Comparison of ENCODE assay signal across 8 cellular contexts in genomic region chr7:47253650-47254080, GRCh38.
DNase-seq lines count a peak whose midpoint lies in the region; ATAC-seq, FAIRE-seq and TF ChIP-seq lines count a peak whose summit lies in the region.

No MANE protein-coding gene starts in this region.

- no peaks in the 10 kb centered on the region for H3K27me3 ChIP-seq in breast epithelium

- H3K4me1 ChIP-seq in breast epithelium, result peaks cover 0 to 5% of the 10 kb centered on the region in 2 donors

- TF ChIP-seq POLR2A in breast epithelium (IDR thresholded peaks at IDR 0.05), result no peak

- ATAC-seq in HG02588 (IDR thresholded peaks at IDR 0.05; ENCODE audit: unreplicated experiment), result peak; percentile 39

- DNase-seq in NCI-H82 (lab: John Stamatoyannopoulos, UW) (peak; percentile 44), NCI-H82 treated with DMSO at 0.1 percent for 48 hours (lab: John Stamatoyannopoulos, UW; ENCODE audit: unreplicated experiment) (no peak), NCI-H69 (lab: John Stamatoyannopoulos, UW) (peak; percentile 51), breast epithelium (ENCODE audit: low spot score in 2 of 2) (no peak), NCI-H1436 (lab: John Stamatoyannopoulos, UW) (no peak)

- peak; percentile 33 for FAIRE-seq in islet of Langerhans (lab: Jason Lieb, UNC)

- no peaks in the 10 kb centered on the region for H3K9me3 ChIP-seq in breast epithelium

- intact Hi-C loops in breast epithelium (cut with DNase I; ENCODE audit: low total_unique reads), result no loop called here

- peak overlapping the region; percentile 84 to 91 for H3K27ac ChIP-seq in breast epithelium
- peak overlapping the region in 15 of 21 experiments; percentile 3 to 84 (median 76) for H3K27ac ChIP-seq in skin epidermis

- no peaks in the 10 kb centered on the region for H3K36me3 ChIP-seq in breast epithelium

- H3K4me3 ChIP-seq in breast epithelium (peak overlapping the region; percentile 44 to 65 (median 58)), skin epidermis (peak overlapping the region; percentile 24 to 52 (median 41))

- TF ChIP-seq CTCF in breast epithelium (IDR thresholded peaks at IDR 0.05), result no peak

Comparison
In these comparisons a context has a peak if more than half of its experiments do, and no peak if none do; other contexts are left out.
1. DNase-seq: peak in NCI-H82 (single experiment) and NCI-H69 (single experiment); none in NCI-H82 treated with DMSO at 0.1 percent for 48 hours (single experiment), breast epithelium (0 of 2) and NCI-H1436 (single experiment).